In genomic region chr5:131394128-131394527, GRCh38 we compare ENCODE assay signal across 8 cellular contexts.
DNase-seq lines count a peak whose midpoint lies in the region; ATAC-seq lines count a peak whose summit lies in the region.

No MANE protein-coding gene starts in this region.

- no peaks in the 10 kb centered on the region for H3K9me3 ChIP-seq in CD4-positive, CD25-positive, alpha-beta regulatory T cell (ENCODE audit: control insufficient read depth in 2 of 2, low read length in 2 of 2)
- no peaks in the 10 kb centered on the region for H3K9me3 ChIP-seq in HAP-1

- H3K27ac ChIP-seq in CD4-positive, CD25-positive, alpha-beta regulatory T cell (ENCODE audit: insufficient read depth, low read length, poor library complexity, severe bottlenecking), result peak overlapping the region; percentile 98
- H3K27ac ChIP-seq in cingulate gyrus (ENCODE audit: low read depth, low read length), result peak overlapping the region; percentile 42

- DNase-seq in CD4-positive, CD25-positive, alpha-beta regulatory T cell, result peak; percentile 53 to 89 (median 85)
- DNase-seq in HAP-1 (ENCODE audit: low spot score in 2 of 2) (no peak), NCI-H2171 treated with DMSO at 0.1 percent for 48 hours (lab: John Stamatoyannopoulos, UW) (no peak)
- DNase-seq in activated CD8-positive, alpha-beta memory T cell treated with anti-CD3 and anti-CD28 coated beads, Interleukin-2, amount 50 U/mL, for 4 hours, result no peak

- peak overlapping the region; percentile 69 for H3K4me3 ChIP-seq in CD4-positive, CD25-positive, alpha-beta regulatory T cell (ENCODE audit: low read depth, low read length)
- H3K4me3 ChIP-seq in HAP-1, result no peak overlapping the region

- H3K4me1 Mint-ChIP-seq in CD4-positive, CD25-positive, alpha-beta regulatory T cell, result peaks cover 60 to 95% (median 74%) of the 10 kb centered on the region in 4 donors
- peaks cover 57% of the 10 kb centered on the region for H3K4me1 Mint-ChIP-seq in stimulated activated memory B cell treated with anti-CD40 and anti-IgM and Interleukin-4, amounts not matched to agents 10 μg/mL and 1 μg/mL and 100 μg/mL, for 72 hours

- H3K36me3 Mint-ChIP-seq in CD4-positive, CD25-positive, alpha-beta regulatory T cell, result peaks cover 76% of the 10 kb centered on the region
- peaks cover 79% of the 10 kb centered on the region for H3K36me3 Mint-ChIP-seq in stimulated activated memory B cell treated with anti-CD40 and anti-IgM and Interleukin-4, amounts not matched to agents 10 μg/mL and 1 μg/mL and 100 μg/mL, for 72 hours

- peak overlapping the region; percentile 1 to 74 (median 54) for H3K4me3 Mint-ChIP-seq in CD4-positive, CD25-positive, alpha-beta regulatory T cell
- no peak overlapping the region for H3K4me3 Mint-ChIP-seq in stimulated activated memory B cell treated with anti-CD40 and anti-IgM and Interleukin-4, amounts not matched to agents 10 μg/mL and 1 μg/mL and 100 μg/mL, for 72 hours

- in situ Hi-C loops in HAP-1 (cut with MboI; ENCODE audit: low sequenced_read_pairs), result loop anchor here (25.0 kb wide), 1 partner anchor 232 kb away; the partner anchor contains the start of genes HINT1 and LYRM7

- H3K27me3 ChIP-seq in CD4-positive, CD25-positive, alpha-beta regulatory T cell (ENCODE audit: control insufficient read depth, insufficient read depth, low read length), result no peaks in the 10 kb centered on the region
- no peaks in the 10 kb centered on the region for H3K27me3 ChIP-seq in HAP-1 (ENCODE audit: low read depth)

- H3K9me3 Mint-ChIP-seq in CD4-positive, CD25-positive, alpha-beta regulatory T cell, result peaks cover 0 to 1% (median 0%) of the 10 kb centered on the region in 7 donors
- no peaks in the 10 kb centered on the region for H3K9me3 Mint-ChIP-seq in stimulated activated memory B cell treated with anti-CD40 and anti-IgM and Interleukin-4, amounts not matched to agents 10 μg/mL and 1 μg/mL and 100 μg/mL, for 72 hours

- H3K27me3 Mint-ChIP-seq in CD4-positive, CD25-positive, alpha-beta regulatory T cell, result no peaks in the 10 kb centered on the region
- H3K27me3 Mint-ChIP-seq in stimulated activated memory B cell treated with anti-CD40 and anti-IgM and Interleukin-4, amounts not matched to agents 10 μg/mL and 1 μg/mL and 100 μg/mL, for 72 hours, result no peaks in the 10 kb centered on the region

- H3K4me1 ChIP-seq in CD4-positive, CD25-positive, alpha-beta regulatory T cell (ENCODE audit: control insufficient read depth, insufficient read depth, low read length, poor library complexity, severe bottlenecking), result peaks cover 78% of the 10 kb centered on the region
- no peaks in the 10 kb centered on the region for H3K4me1 ChIP-seq in HAP-1

- peak overlapping the region; percentile 96 to 99 (median 98) for H3K27ac Mint-ChIP-seq in CD4-positive, CD25-positive, alpha-beta regulatory T cell
- peak overlapping the region; percentile 85 for H3K27ac Mint-ChIP-seq in stimulated activated memory B cell treated with anti-CD40 and anti-IgM and Interleukin-4, amounts not matched to agents 10 μg/mL and 1 μg/mL and 100 μg/mL, for 72 hours

- H3K36me3 ChIP-seq in CD4-positive, CD25-positive, alpha-beta regulatory T cell (ENCODE audit: control insufficient read depth, insufficient read depth, low read length), result peaks cover 50% of the 10 kb centered on the region
- H3K36me3 ChIP-seq in HAP-1 (replicated peaks), result peaks cover 21% of the 10 kb centered on the region

- peak; percentile 95 to 96 for ATAC-seq in CD4-positive, CD25-positive, alpha-beta regulatory T cell (ENCODE audit: low read depth in 2 of 2)
- peak; percentile 80 for ATAC-seq in GM19463 (IDR thresholded peaks at IDR 0.05; ENCODE audit: unreplicated experiment)
- peak; percentile 48 for ATAC-seq in HG03520 (IDR thresholded peaks at IDR 0.05; ENCODE audit: unreplicated experiment)
- ATAC-seq in stimulated activated memory B cell treated with anti-CD40 and anti-IgM and Interleukin-4, amounts not matched to agents 10 μg/mL and 1 μg/mL and 100 μg/mL, for 72 hours, result peak; percentile 95

Comparison
In these comparisons a context has a peak if more than half of its experiments do, and no peak if none do; other contexts are left out.
1. DNase-seq: peak in CD4-positive, CD25-positive, alpha-beta regulatory T cell (3 of 3); none in HAP-1 (0 of 2), activated CD8-positive, alpha-beta memory T cell treated with anti-CD3 and anti-CD28 coated beads, Interleukin-2, amount 50 U/mL, for 4 hours (single experiment) and NCI-H2171 treated with DMSO at 0.1 percent for 48 hours (single experiment).
2. Peak in every context shown above with its lines, with median percentiles within 50 percentile points of each other: ATAC-seq.